ENCODE assay signal across 16 cellular contexts in genomic region chr15:58463815-58464697, GRCh38. TPM values are rescaled to one million over a fixed set of nuclear protein-coding genes. Genes with fewer than 3 reads are reported as not detected.
DNase-seq lines count a peak whose midpoint lies in the region; ATAC-seq and TF ChIP-seq lines count a peak whose summit lies in the region.
"Had no signal": no experiment of that assay in that cellular context is flagged by ENCODE, and none has a peak within 500 bp of the region (broad histone marks: within the 10 kb centered on the region; RNA-seq: fewer than 3 reads in every experiment).

No MANE protein-coding gene starts in this region.

- peak overlapping the region; percentile 93; the same call in 2 of the 3 replicates for H2BK15ac ChIP-seq in IMR-90 (ENCODE audit: low read depth, low read length)

- H3K9me3 ChIP-seq in CD4-positive, CD25-positive, alpha-beta regulatory T cell (ENCODE audit: control insufficient read depth in 2 of 2, low read length in 2 of 2), result no peaks in the 10 kb centered on the region
- H3K9me3 ChIP-seq in IMR-90 (ENCODE audit: control insufficient read depth, insufficient read depth, low read length) (peaks cover 2% of the 10 kb centered on the region; the same call in 1 of the 2 replicates), Karpas-422 (ENCODE audit: low read length) (no peaks in the 10 kb centered on the region)
- H3K9me3 ChIP-seq: BE2C had no signal

- H4K8ac ChIP-seq in IMR-90 (ENCODE audit: low read depth in 2 of 2, low read length in 2 of 2), result peak overlapping the region in 1 of 2 experiments; percentile 70; a peak in 1 of 4 replicates

- H4K5ac ChIP-seq in IMR-90 (ENCODE audit: low read depth, low read length), result peak overlapping the region; percentile 14; the same call in 1 of the 2 replicates

- no peaks in the 10 kb centered on the region for H3K79me1 ChIP-seq in IMR-90 (ENCODE audit: low read depth in 1 of 2, low read length in 2 of 2)

- H3K9me3 Mint-ChIP-seq in CD4-positive, CD25-positive, alpha-beta regulatory T cell, result no peaks in the 10 kb centered on the region

- H3K36me3 Mint-ChIP-seq in CD4-positive, CD25-positive, alpha-beta regulatory T cell, result no peaks in the 10 kb centered on the region

- H2AK9ac ChIP-seq in IMR-90 (replicated peaks; ENCODE audit: low read depth, low read length, poor library complexity), result no peak overlapping the region

- H3K27ac ChIP-seq in CD4-positive, CD25-positive, alpha-beta regulatory T cell (ENCODE audit: insufficient read depth, low read length, poor library complexity, severe bottlenecking), result no peak overlapping the region
- H3K27ac ChIP-seq in IMR-90 (ENCODE audit: insufficient read depth, low read length) (0 out of 2 replicates have a peak overlapping the region, but pooled peaks have one; percentile 23), Karpas-422 (ENCODE audit: low read length) (no peak overlapping the region)
- H3K27ac ChIP-seq: dorsolateral prefrontal cortex, RWPE1 had no signal

- H3K4me1 ChIP-seq in CD4-positive, CD25-positive, alpha-beta regulatory T cell (ENCODE audit: control insufficient read depth, insufficient read depth, low read length, poor library complexity, severe bottlenecking), result peaks cover 6% of the 10 kb centered on the region
- peaks cover 6% of the 10 kb centered on the region for H3K4me1 ChIP-seq in IMR-90 (ENCODE audit: control insufficient read depth, insufficient read depth, low read length)
- no peaks in the 10 kb centered on the region for H3K4me1 ChIP-seq in Karpas-422 (ENCODE audit: low read length)

- no peak overlapping the region for H3K56ac ChIP-seq in IMR-90 (ENCODE audit: extremely low read depth, insufficient read depth, low read length)

- H3K79me2 ChIP-seq in Karpas-422 (ENCODE audit: low read length), result no peaks in the 10 kb centered on the region

- H2BK120ac ChIP-seq in IMR-90 (ENCODE audit: low read depth, low read length), result peak overlapping the region; percentile 74

- peak overlapping the region; percentile 30 to 52 (median 43) for H3K27ac Mint-ChIP-seq in CD4-positive, CD25-positive, alpha-beta regulatory T cell
- H3K27ac Mint-ChIP-seq: activated CD8-positive, alpha-beta memory T cell treated with anti-CD3 and anti-CD28 coated beads, Interleukin-2, amount 10 ng/mL, durations not matched to agents 7 days and 5 days had no signal

- H3K18ac ChIP-seq in IMR-90 (ENCODE audit: low read depth, low read length), result peak overlapping the region; percentile 59; the same call in 1 of the 2 replicates

- H3K27me3 ChIP-seq in CD4-positive, CD25-positive, alpha-beta regulatory T cell (ENCODE audit: control insufficient read depth, insufficient read depth, low read length), result no peaks in the 10 kb centered on the region
- H3K27me3 ChIP-seq in IMR-90 (ENCODE audit: control insufficient read depth, insufficient read depth, low read length) (no peaks in the 10 kb centered on the region), Karpas-422 (ENCODE audit: low read length) (no peaks in the 10 kb centered on the region), H7 (ENCODE audit: control insufficient read depth, insufficient read depth, low read length) (no peaks in the 10 kb centered on the region)
- H3K27me3 ChIP-seq: BE2C, dorsolateral prefrontal cortex had no signal

- H3K4me3 ChIP-seq in CD4-positive, CD25-positive, alpha-beta regulatory T cell (ENCODE audit: low read depth, low read length), result no peak overlapping the region
- H3K4me3 ChIP-seq in IMR-90 (ENCODE audit: insufficient read depth, low read depth, low read length) (no peak overlapping the region), foreskin fibroblast (ENCODE audit: low read depth in 1 of 2, low read length in 2 of 2) (no peak overlapping the region), Karpas-422 (ENCODE audit: low read length) (no peak overlapping the region), H7 (ENCODE audit: insufficient read depth, low read depth, low read length) (no peak overlapping the region)
- H3K4me3 ChIP-seq: dorsolateral prefrontal cortex had no signal

- H3K4me3 Mint-ChIP-seq in CD4-positive, CD25-positive, alpha-beta regulatory T cell, result no peak overlapping the region
- H3K4me3 Mint-ChIP-seq: activated CD8-positive, alpha-beta memory T cell treated with anti-CD3 and anti-CD28 coated beads, Interleukin-2, amount 10 ng/mL, durations not matched to agents 7 days and 5 days had no signal

- peak overlapping the region; percentile 80 for H3K4ac ChIP-seq in IMR-90 (ENCODE audit: low read depth, low read length)

- H3K9ac ChIP-seq in IMR-90 (ENCODE audit: low read depth, low read length) (no peak overlapping the region), Karpas-422 (ENCODE audit: low read length) (no peak overlapping the region)

- dilution Hi-C loops in IMR-90 (cut with HindIII; ENCODE audit: low sequenced_read_pairs, unreplicated experiment), result no loop called here

- peak overlapping the region; percentile 59; the same call in 1 of the 2 replicates for H3K14ac ChIP-seq in IMR-90 (replicated peaks; ENCODE audit: low read depth, low read length)

- H3K9me2 ChIP-seq in Karpas-422 (replicated peaks; ENCODE audit: insufficient read depth, low read length), result no peaks in the 10 kb centered on the region

- H4K20me1 ChIP-seq in IMR-90 (ENCODE audit: insufficient read depth, low read length) (no peaks in the 10 kb centered on the region), Karpas-422 (ENCODE audit: insufficient read depth, low read depth, low read length) (no peaks in the 10 kb centered on the region)

- H3K23ac ChIP-seq in IMR-90 (ENCODE audit: low read depth, low read length), result no peak overlapping the region

- TF ChIP-seq CTCF in IMR-90 (conservative IDR thresholded peaks at IDR 0.05; ENCODE audit: low read depth, low read length) (no peak), foreskin fibroblast (IDR thresholded peaks at IDR 0.05; ENCODE audit: low read depth, low read length) (no peak)

- no peak for ATAC-seq in CD4-positive, CD25-positive, alpha-beta regulatory T cell (ENCODE audit: low read depth in 2 of 2)
- ATAC-seq in IMR-90 (ENCODE audit: low read depth), result peak; percentile 48; the same call in 1 of the 2 replicates
- ATAC-seq in GM19397 (IDR thresholded peaks at IDR 0.05; ENCODE audit: unreplicated experiment), result no peak
- ATAC-seq: activated CD8-positive, alpha-beta memory T cell treated with anti-CD3 and anti-CD28 coated beads, Interleukin-2, amount 10 ng/mL, durations not matched to agents 7 days and 5 days; left colon had no signal

- peak overlapping the region; percentile 89 for H2AK5ac ChIP-seq in IMR-90 (ENCODE audit: low read depth, low read length)

- peak overlapping the region; percentile 78; the same call in 1 of the 2 replicates for H2BK20ac ChIP-seq in IMR-90 (ENCODE audit: low read depth, low read length)

- no TSS peak for BruUV-seq in IMR-90 (replicated peaks; lab: Mats Ljungman, UMichigan)

- H3K9me1 ChIP-seq in IMR-90 (ENCODE audit: insufficient read depth, low read length), result peaks cover 16% of the 10 kb centered on the region

- peak in 1 of 3 donors; percentile 39 for DNase-seq in CD4-positive, CD25-positive, alpha-beta regulatory T cell
- DNase-seq in IMR-90 (peak; percentile 73), NCI-H774 (lab: John Stamatoyannopoulos, UW) (peak; percentile 34), foreskin fibroblast (peak; percentile 26 to 55), Karpas-422 (no peak), H7 (no peak)
- no peak for DNase-seq in activated CD4-positive, CD25-positive, alpha-beta regulatory T cell (lab: John Stamatoyannopoulos, UW)
- DNase-seq: activated CD8-positive, alpha-beta memory T cell treated with anti-CD3 and anti-CD28 coated beads, Interleukin-2, amount 10 ng/mL, durations not matched to agents 7 days and 5 days; amniotic stem cell; BE2C; dorsolateral prefrontal cortex; left colon; NCI-H1694; T1000 had no signal

- H3K36me3 ChIP-seq in CD4-positive, CD25-positive, alpha-beta regulatory T cell (ENCODE audit: control insufficient read depth, insufficient read depth, low read length), result no peaks in the 10 kb centered on the region
- H3K36me3 ChIP-seq in IMR-90 (ENCODE audit: control insufficient read depth, insufficient read depth, low read length) (no peaks in the 10 kb centered on the region), Karpas-422 (ENCODE audit: insufficient read depth, low read length) (no peaks in the 10 kb centered on the region), H7 (replicated peaks; ENCODE audit: control insufficient read depth, insufficient read depth, low read length) (no peaks in the 10 kb centered on the region)
- H3K36me3 ChIP-seq: BE2C had no signal

- CTCF ChIA-PET in IMR-90 (lab: Yijun Ruan, JAX), result interaction anchor here (0.9 kb wide), 1 partner anchor 47 kb away, joined by 4 read pairs; no protein-coding TSS in a partner anchor

- H4K91ac ChIP-seq in IMR-90 (ENCODE audit: insufficient read depth, low read depth, low read length), result peak overlapping the region; percentile 66

- no peak for TF ChIP-seq POLR2A in IMR-90 (IDR thresholded peaks at IDR 0.05; ENCODE audit: low read depth, low read length)

- in situ Hi-C loops in IMR-90 (cut with MboI; ENCODE audit: low sequenced_read_pairs), result no loop called here

- intact Hi-C loops in IMR-90 (cut with micrococcal nuclease), result no loop called here

- POLR2A ChIA-PET in IMR-90 (lab: Charles Lee; ENCODE audit: unreplicated experiment), result no interaction called here

- no peaks in the 10 kb centered on the region for H3K27me3 Mint-ChIP-seq in CD4-positive, CD25-positive, alpha-beta regulatory T cell
- H3K27me3 Mint-ChIP-seq: activated CD8-positive, alpha-beta memory T cell treated with anti-CD3 and anti-CD28 coated beads, Interleukin-2, amount 10 ng/mL, durations not matched to agents 7 days and 5 days had no signal

- peaks cover 13 to 60% (median 27%) of the 10 kb centered on the region in 4 donors for H3K4me1 Mint-ChIP-seq in CD4-positive, CD25-positive, alpha-beta regulatory T cell

- no CpG with 5 or more reads among the region's 6 CpGs for WGBS in IMR-90 (ENCODE audit: extremely low coverage in 2 of 2, insufficient read length in 1 of 2), 2 experiments

- no peak for TF ChIP-seq RAD21 in IMR-90 (IDR thresholded peaks at IDR 0.05; ENCODE audit: low read length)

- H2BK5ac ChIP-seq in IMR-90 (ENCODE audit: low read depth, low read length, poor library complexity, severe bottlenecking), result peak overlapping the region; percentile 47

- H3K4me2 ChIP-seq in IMR-90 (ENCODE audit: low read depth, low read length) (no peak overlapping the region), Karpas-422 (ENCODE audit: low read depth, low read length, poor library complexity, severe bottlenecking) (no peak overlapping the region)

- H2AFZ ChIP-seq in IMR-90 (replicated peaks; ENCODE audit: low read length, poor library complexity) (no peak overlapping the region), Karpas-422 (ENCODE audit: low read length) (no peak overlapping the region)

RNA-seq across cellular contexts. Expression of gene LIPC, which starts 32.3 kb away (rescaled TPM):
- 0.99 TPM for total RNA-seq in CD4-positive, CD25-positive, alpha-beta regulatory T cell
- polyA plus RNA-seq in CD4-positive, CD25-positive, alpha-beta regulatory T cell, result 1 to 10 TPM in 3 of 4 donors, under 1 TPM in 1; 0.54 to 1.7 (median 1.6) TPM
- total RNA-seq in IMR-90 (2012; rRNA removed), result under 0.01 TPM in 1 of 2 replicates, not detected in the other
- polyA plus RNA-seq in IMR-90 (2012; rRNA removed), result 0.07 and 0.14 TPM in 2 replicates
- 0.05 and 0.19 TPM in 2 replicates for polyA plus RNA-seq in IMR-90 (2012; cell fraction: cytosol; rRNA removed)
- polyA plus RNA-seq in IMR-90 (2012; cell fraction: nucleus; rRNA removed; ENCODE audit: low replicate concordance), result 0.12 TPM in 1 of 2 replicates, not detected in the other
- not detected in 2 replicates for total RNA-seq in Karpas-422 (2014; rRNA removed; shearing (Covaris generic); ENCODE audit: low replicate concordance)
- not detected in 2 replicates for total RNA-seq in H7 (2014; rRNA removed; shearing (Covaris generic))

Comparison
In these comparisons a context has a peak if more than half of its experiments do, and no peak if none do; other contexts are left out.
1. DNase-seq: peak in IMR-90 (single experiment), NCI-H774 (single experiment) and foreskin fibroblast (2 of 2); none in Karpas-422 (single experiment), activated CD4-positive, CD25-positive, alpha-beta regulatory T cell (0 of 4) and H7 (single experiment).